ENCODE assay signal across 18 cellular contexts in genomic region chr21:34995979-34996303, GRCh38. TPM values are rescaled to one million over a fixed set of nuclear protein-coding genes. Genes with fewer than 3 reads are reported as not detected.
DNase-seq lines count a peak whose midpoint lies in the region; ATAC-seq and TF ChIP-seq lines count a peak whose summit lies in the region.
"Had no signal": no experiment of that assay in that cellular context is flagged by ENCODE, and none has a peak within 500 bp of the region (broad histone marks: within the 10 kb centered on the region; RNA-seq: fewer than 3 reads in every experiment).

No MANE protein-coding gene starts in this region.

- no peak overlapping the region for H3K4me3 Mint-ChIP-seq in activated CD8-positive, alpha-beta memory T cell treated with anti-CD3 and anti-CD28 coated beads, Interleukin-2, amount 10 ng/mL, durations not matched to agents 7 days and 5 days
- H3K4me3 Mint-ChIP-seq in activated T-helper 1 cell treated with anti-CD3 and anti-CD28 coated beads, Interleukin-12 subunit alpha, Interleukin-12 subunit beta, Interleukin-2, Interleukin-4 antibody, amounts not matched to agents 30 ng/mL and 10 ng/mL and 1 ng/mL, durations not matched to agents 14 hours and 24 hours and 36 hours, result no peak overlapping the region
- peak overlapping the region in 1 of 2 donors; percentile 12 for H3K4me3 Mint-ChIP-seq in stimulated activated naive B cell treated with anti-CD40 and anti-IgM and Interleukin-4, amounts not matched to agents 10 μg/mL and 1 μg/mL and 100 μg/mL, for 72 hours
- H3K4me3 Mint-ChIP-seq in endodermal cell, result no peak overlapping the region
- H3K4me3 Mint-ChIP-seq: H9, neural progenitor cell had no signal

- no peak for ATAC-seq in activated CD8-positive, alpha-beta memory T cell treated with anti-CD3 and anti-CD28 coated beads, Interleukin-2, amount 10 ng/mL, durations not matched to agents 7 days and 5 days
- ATAC-seq in lower lobe of right lung, result no peak
- peak in 1 of 2 donors; percentile 6 for ATAC-seq in stimulated activated naive B cell treated with anti-CD40 and anti-IgM and Interleukin-4, amounts not matched to agents 10 μg/mL and 1 μg/mL and 100 μg/mL, for 72 hours (replicated peaks)

- intact Hi-C loops in activated T-helper 1 cell treated with anti-CD3 and anti-CD28 coated beads, Interleukin-12 subunit alpha, Interleukin-12 subunit beta, Interleukin-2, Interleukin-4 antibody, amounts not matched to agents 30 ng/mL and 10 ng/mL and 1 ng/mL, durations not matched to agents 14 hours and 24 hours and 36 hours (cut with micrococcal nuclease), result loop anchor here (10.0 kb wide), 1 partner anchor 619 kb away; no protein-coding TSS in a partner anchor
- intact Hi-C loops in lower lobe of right lung (cut with DNase I), result no loop called here

- no peaks in the 10 kb centered on the region for H3K9me3 Mint-ChIP-seq in activated CD8-positive, alpha-beta memory T cell treated with anti-CD3 and anti-CD28 coated beads, Interleukin-2, amount 10 ng/mL, durations not matched to agents 7 days and 5 days (ENCODE audit: low read depth)
- no peaks in the 10 kb centered on the region for H3K9me3 Mint-ChIP-seq in activated T-helper 1 cell treated with anti-CD3 and anti-CD28 coated beads, Interleukin-12 subunit alpha, Interleukin-12 subunit beta, Interleukin-2, Interleukin-4 antibody, amounts not matched to agents 30 ng/mL and 10 ng/mL and 1 ng/mL, durations not matched to agents 14 hours and 24 hours and 36 hours
- peaks cover 0 to 2% of the 10 kb centered on the region in 2 donors for H3K9me3 Mint-ChIP-seq in stimulated activated naive B cell treated with anti-CD40 and anti-IgM and Interleukin-4, amounts not matched to agents 10 μg/mL and 1 μg/mL and 100 μg/mL, for 72 hours
- H3K9me3 Mint-ChIP-seq in endodermal cell, result peaks cover 2% of the 10 kb centered on the region
- H3K9me3 Mint-ChIP-seq: neural progenitor cell had no signal

- peak overlapping the region; percentile 20 for H3K27ac Mint-ChIP-seq in activated CD8-positive, alpha-beta memory T cell treated with anti-CD3 and anti-CD28 coated beads, Interleukin-2, amount 10 ng/mL, durations not matched to agents 7 days and 5 days
- H3K27ac Mint-ChIP-seq in activated T-helper 1 cell treated with anti-CD3 and anti-CD28 coated beads, Interleukin-12 subunit alpha, Interleukin-12 subunit beta, Interleukin-2, Interleukin-4 antibody, amounts not matched to agents 30 ng/mL and 10 ng/mL and 1 ng/mL, durations not matched to agents 14 hours and 24 hours and 36 hours, result peak overlapping the region; percentile 79
- H3K27ac Mint-ChIP-seq in stimulated activated naive B cell treated with anti-CD40 and anti-IgM and Interleukin-4, amounts not matched to agents 10 μg/mL and 1 μg/mL and 100 μg/mL, for 72 hours, result peak overlapping the region; percentile 66
- H3K27ac Mint-ChIP-seq in endodermal cell, result no peak overlapping the region
- H3K27ac Mint-ChIP-seq: neural progenitor cell had no signal

- DNase-seq in activated CD8-positive, alpha-beta memory T cell treated with anti-CD3 and anti-CD28 coated beads, Interleukin-2, amount 10 ng/mL, durations not matched to agents 7 days and 5 days, result no peak
- no peak for DNase-seq in activated CD8-positive, alpha-beta memory T cell treated with anti-CD3 and anti-CD28 coated beads, Interleukin-2, amount 50 U/mL, for 48 hours
- no peak for DNase-seq in activated T-helper 1 cell treated with anti-CD3 and anti-CD28 coated beads, Interleukin-12 subunit alpha, Interleukin-12 subunit beta, Interleukin-2, Interleukin-4 antibody, amounts not matched to agents 30 ng/mL and 10 ng/mL and 1 ng/mL, durations not matched to agents 14 hours and 24 hours and 36 hours (ENCODE audit: low spot score)
- no peak for DNase-seq in lower lobe of right lung
- DNase-seq in stimulated activated naive B cell treated with anti-CD40 and anti-IgM and Interleukin-4, amounts not matched to agents 10 μg/mL and 1 μg/mL and 100 μg/mL, for 72 hours, result no peak
- DNase-seq in kidney tubule cell (ENCODE audit: low spot score), result no peak
- no peak for DNase-seq in endodermal cell
- no peak for DNase-seq in substantia nigra (lab: John Stamatoyannopoulos, UW)
- DNase-seq: amygdala, H9, NCI-H2081 treated with DMSO at 0.1 percent for 48 hours, NCI-H69, transverse colon had no signal

- H3K4me3 ChIP-seq in lower lobe of right lung (no peak overlapping the region), endodermal cell (ENCODE audit: low read length) (no peak overlapping the region)
- H3K4me3 ChIP-seq: gastroesophageal sphincter, lung, neural progenitor cell, right atrium auricular region, SK-N-MC, transverse colon had no signal

- H3K36me3 ChIP-seq in lower lobe of right lung (no peaks in the 10 kb centered on the region), endodermal cell (ENCODE audit: control insufficient read depth, insufficient read depth, low read length) (no peaks in the 10 kb centered on the region)
- H3K36me3 ChIP-seq: gastroesophageal sphincter, neural progenitor cell, right atrium auricular region, transverse colon had no signal

- H3K9me3 ChIP-seq in lower lobe of right lung (no peaks in the 10 kb centered on the region), endodermal cell (ENCODE audit: control insufficient read depth, low read length) (no peaks in the 10 kb centered on the region)
- H3K9me3 ChIP-seq: gastroesophageal sphincter, right atrium auricular region, transverse colon had no signal

- H3K9ac ChIP-seq in endodermal cell (ENCODE audit: extremely low read depth, low read length, poor library complexity, severe bottlenecking), result no peak overlapping the region
- H3K9ac ChIP-seq: neural progenitor cell had no signal

- H3K27ac ChIP-seq in lower lobe of right lung (peak overlapping the region; percentile 56), endodermal cell (ENCODE audit: low read depth, low read length) (no peak overlapping the region), substantia nigra (ENCODE audit: low read depth, low read length, poor library complexity, severe bottlenecking) (no peak overlapping the region)
- H3K27ac ChIP-seq: gastroesophageal sphincter, neural progenitor cell, right atrium auricular region, SK-N-MC had no signal

- WGBS in endodermal cell (ENCODE audit: insufficient coverage in 1 of 2, insufficient read length in 1 of 2), 2 experiments, result 100% methylated on average over 1 of the region's 1 CpG; no CpG with 5 or more reads in 1 of the 2 experiments

- H3K4me1 Mint-ChIP-seq in activated CD8-positive, alpha-beta memory T cell treated with anti-CD3 and anti-CD28 coated beads, Interleukin-2, amount 10 ng/mL, durations not matched to agents 7 days and 5 days, result peaks cover 40% of the 10 kb centered on the region
- H3K4me1 Mint-ChIP-seq in activated T-helper 1 cell treated with anti-CD3 and anti-CD28 coated beads, Interleukin-12 subunit alpha, Interleukin-12 subunit beta, Interleukin-2, Interleukin-4 antibody, amounts not matched to agents 30 ng/mL and 10 ng/mL and 1 ng/mL, durations not matched to agents 14 hours and 24 hours and 36 hours (ENCODE audit: low read depth), result peaks cover 52% of the 10 kb centered on the region
- H3K4me1 Mint-ChIP-seq in stimulated activated naive B cell treated with anti-CD40 and anti-IgM and Interleukin-4, amounts not matched to agents 10 μg/mL and 1 μg/mL and 100 μg/mL, for 72 hours, result peaks cover 49 to 59% of the 10 kb centered on the region in 2 donors
- H3K4me1 Mint-ChIP-seq in endodermal cell, result peaks cover 7% of the 10 kb centered on the region

- TF ChIP-seq CTCF in lower lobe of right lung (IDR thresholded peaks at IDR 0.05) (no peak), endodermal cell (conservative IDR thresholded peaks at IDR 0.05) (no peak)

- H3K27me3 ChIP-seq in lower lobe of right lung (ENCODE audit: low read depth) (no peaks in the 10 kb centered on the region), endodermal cell (ENCODE audit: control insufficient read depth, insufficient read depth, low read length, poor library complexity, severe bottlenecking) (no peaks in the 10 kb centered on the region)
- H3K27me3 ChIP-seq: gastroesophageal sphincter, neural progenitor cell, right atrium auricular region, transverse colon had no signal

- H3K27me3 Mint-ChIP-seq in activated CD8-positive, alpha-beta memory T cell treated with anti-CD3 and anti-CD28 coated beads, Interleukin-2, amount 10 ng/mL, durations not matched to agents 7 days and 5 days, result peaks cover 4% of the 10 kb centered on the region
- no peaks in the 10 kb centered on the region for H3K27me3 Mint-ChIP-seq in activated T-helper 1 cell treated with anti-CD3 and anti-CD28 coated beads, Interleukin-12 subunit alpha, Interleukin-12 subunit beta, Interleukin-2, Interleukin-4 antibody, amounts not matched to agents 30 ng/mL and 10 ng/mL and 1 ng/mL, durations not matched to agents 14 hours and 24 hours and 36 hours (ENCODE audit: insufficient read depth)
- H3K27me3 Mint-ChIP-seq in stimulated activated naive B cell treated with anti-CD40 and anti-IgM and Interleukin-4, amounts not matched to agents 10 μg/mL and 1 μg/mL and 100 μg/mL, for 72 hours, result no peaks in the 10 kb centered on the region
- H3K27me3 Mint-ChIP-seq in endodermal cell (ENCODE audit: insufficient read depth), result no peaks in the 10 kb centered on the region

- CTCF ChIA-PET in activated CD8-positive, alpha-beta memory T cell treated with anti-CD3 and anti-CD28 coated beads, Interleukin-2, amount 10 ng/mL, durations not matched to agents 7 days and 5 days (lab: Charles Lee), result no interaction called here

- H3K4me1 ChIP-seq in lower lobe of right lung (peaks cover 31% of the 10 kb centered on the region), endodermal cell (ENCODE audit: control insufficient read depth, insufficient read depth, low read length) (no peaks in the 10 kb centered on the region)
- H3K4me1 ChIP-seq: gastroesophageal sphincter had no signal

- peaks cover 8% of the 10 kb centered on the region for H3K36me3 Mint-ChIP-seq in activated CD8-positive, alpha-beta memory T cell treated with anti-CD3 and anti-CD28 coated beads, Interleukin-2, amount 10 ng/mL, durations not matched to agents 7 days and 5 days
- H3K36me3 Mint-ChIP-seq in activated T-helper 1 cell treated with anti-CD3 and anti-CD28 coated beads, Interleukin-12 subunit alpha, Interleukin-12 subunit beta, Interleukin-2, Interleukin-4 antibody, amounts not matched to agents 30 ng/mL and 10 ng/mL and 1 ng/mL, durations not matched to agents 14 hours and 24 hours and 36 hours (ENCODE audit: low read depth), result peaks cover 22% of the 10 kb centered on the region
- H3K36me3 Mint-ChIP-seq in stimulated activated naive B cell treated with anti-CD40 and anti-IgM and Interleukin-4, amounts not matched to agents 10 μg/mL and 1 μg/mL and 100 μg/mL, for 72 hours, result peaks cover 38 to 55% of the 10 kb centered on the region in 2 donors
- H3K36me3 Mint-ChIP-seq in endodermal cell (ENCODE audit: low read depth), result no peaks in the 10 kb centered on the region
- H3K36me3 Mint-ChIP-seq: neural progenitor cell had no signal

RNA-seq across cellular contexts. Expression of gene RUNX1, which starts 53.2 kb away (rescaled TPM):
- total RNA-seq in activated CD8-positive, alpha-beta memory T cell treated with anti-CD3 and anti-CD28 coated beads, Interleukin-2, amount 10 ng/mL, durations not matched to agents 7 days and 5 days, result 10 to 100 TPM; 23.3 to 35.3 TPM
- total RNA-seq in activated T-helper 1 cell treated with anti-CD3 and anti-CD28 coated beads, Interleukin-12 subunit alpha, Interleukin-12 subunit beta, Interleukin-2, Interleukin-4 antibody, amounts not matched to agents 30 ng/mL and 10 ng/mL and 1 ng/mL, durations not matched to agents 14 hours and 24 hours and 36 hours, result 112 and 116 TPM in 2 replicates
- 110 TPM for total RNA-seq in lower lobe of right lung
- total RNA-seq in endodermal cell, result 1 to 10 TPM in 1 of 2 donors, under 1 TPM in 1; 0.31 to 2.8 TPM
- polyA plus RNA-seq in endodermal cell (2013, experiment 1 of 2), result 0.50 TPM
- polyA plus RNA-seq in endodermal cell (2013, experiment 2 of 2), result 1.0 TPM

Comparison
In these comparisons a context has a peak if more than half of its experiments do, and no peak if none do; other contexts are left out.
1. RNA of gene RUNX1, which starts 53.2 kb away (total RNA-seq): 112 to 116 TPM in activated T-helper 1 cell treated with anti-CD3 and anti-CD28 coated beads, Interleukin-12 subunit alpha, Interleukin-12 subunit beta, Interleukin-2, Interleukin-4 antibody, amounts not matched to agents 30 ng/mL and 10 ng/mL and 1 ng/mL, durations not matched to agents 14 hours and 24 hours and 36 hours, 110 TPM in lower lobe of right lung (single experiment) and 23.3 to 35.3 TPM in activated CD8-positive, alpha-beta memory T cell treated with anti-CD3 and anti-CD28 coated beads, Interleukin-2, amount 10 ng/mL, durations not matched to agents 7 days and 5 days; 0.31 to 2.8 TPM in endodermal cell; every median in the first group is over 4 times any median in the second.